ENCODE assay signal across 28 cellular contexts in the genomic region with DNA sequence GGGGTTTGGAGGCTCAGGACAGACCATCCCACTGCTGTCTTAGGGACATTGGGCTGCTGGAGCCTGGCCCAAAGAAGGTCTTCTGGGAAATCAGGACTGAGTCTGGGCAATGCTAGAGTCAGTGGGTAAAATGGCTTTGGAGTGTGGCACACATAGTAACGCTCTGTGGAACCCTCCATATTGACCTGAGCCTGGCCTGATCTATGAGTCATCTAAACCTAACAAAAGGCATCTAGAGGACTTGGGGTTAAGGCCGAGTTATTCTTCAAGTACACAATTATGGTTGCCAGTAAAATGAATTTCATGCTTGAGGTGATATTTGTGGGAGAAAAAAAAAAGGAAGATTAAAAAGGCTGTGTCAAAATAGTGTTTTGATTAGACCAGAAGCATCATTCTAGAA.
DNase-seq lines count a peak whose midpoint lies in the region; ATAC-seq, FAIRE-seq and TF ChIP-seq lines count a peak whose summit lies in the region.
"Had no signal": no experiment of that assay in that cellular context is flagged by ENCODE, and none has a peak within 500 bp of the region (broad histone marks: within the 10 kb centered on the region; RNA-seq: fewer than 3 reads in every experiment).

No MANE protein-coding gene starts in this region.

- peak in 2 of 3 experiments; percentile 17 to 44 for DNase-seq in NCI-H1417 (lab: John Stamatoyannopoulos, UW)
- no peak for DNase-seq in NCI-H1417 treated with DMSO at 0.1 percent for 48 hours (lab: John Stamatoyannopoulos, UW)
- DNase-seq in RPMI7951 (ENCODE audit: low read depth), result peak; percentile 64
- no peak for DNase-seq in CD8-positive, alpha-beta T cell
- no peak for DNase-seq in NCI-H2081 (lab: John Stamatoyannopoulos, UW)
- no peak for DNase-seq in islet precursor cell
- no peak for DNase-seq in DMS 273 (lab: John Stamatoyannopoulos, UW; ENCODE audit: unreplicated experiment)
- DNase-seq: 8988T; activated CD8-positive, alpha-beta T cell treated with anti-CD3 and anti-CD28 coated beads for 36 hours; activated naive CD4-positive, alpha-beta T cell treated with Interleukin-2 at 50 U/mL for 16 hours; anterior cingulate cortex; Caco-2; cerebellar nuclear complex; effector CD8-positive, alpha-beta T cell; GDM1; IMR-90; left ventricle myocardium superior; MG63; NCI-H146; NCI-H2227 treated with DMSO at 0.1 percent for 48 hours; stimulated activated CD4-positive, alpha-beta T cell treated with anti-CD3 and anti-CD28 coated beads, Interleukin-12 subunit alpha, Interleukin-12 subunit beta, amount 100 ng/mL, for 4 hours; stomach; trophoblast cell; WERI-Rb-1 had no signal

- no peaks in the 10 kb centered on the region for H3K36me3 ChIP-seq in CD8-positive, alpha-beta T cell (ENCODE audit: insufficient read depth, low read length)
- H3K36me3 ChIP-seq: gastroesophageal sphincter, MG63, stomach had no signal

- no peak overlapping the region for H3K27ac Mint-ChIP-seq in CD8-positive, alpha-beta T cell
- H3K27ac Mint-ChIP-seq: activated CD8-positive, alpha-beta T cell treated with anti-CD3 and anti-CD28 coated beads for 36 hours; B cell had no signal

- ATAC-seq in CD8-positive, alpha-beta T cell, result no peak
- ATAC-seq: activated CD8-positive, alpha-beta T cell treated with anti-CD3 and anti-CD28 coated beads for 36 hours; esophagus mucosa; gastroesophageal sphincter; left ventricle myocardium superior had no signal

- H3K9me3 ChIP-seq in CD8-positive, alpha-beta T cell (ENCODE audit: low read length), result no peaks in the 10 kb centered on the region
- H3K9me3 ChIP-seq: Caco-2, gastroesophageal sphincter, MG63, stomach had no signal

- TF ChIP-seq CTCF in CD8-positive, alpha-beta T cell (IDR thresholded peaks at IDR 0.05), result no peak

- H3K4me3 Mint-ChIP-seq in CD8-positive, alpha-beta T cell, result no peak overlapping the region
- H3K4me3 Mint-ChIP-seq: activated CD8-positive, alpha-beta T cell treated with anti-CD3 and anti-CD28 coated beads for 36 hours; B cell had no signal

- H3K27me3 Mint-ChIP-seq in CD8-positive, alpha-beta T cell (ENCODE audit: low read depth), result peaks cover 3% of the 10 kb centered on the region
- H3K27me3 Mint-ChIP-seq: B cell had no signal

- no peaks in the 10 kb centered on the region for H3K27me3 ChIP-seq in CD8-positive, alpha-beta T cell (ENCODE audit: insufficient read depth, low read length)
- H3K27me3 ChIP-seq: gastroesophageal sphincter, MG63, stomach had no signal

- no peaks in the 10 kb centered on the region for H3K4me1 Mint-ChIP-seq in CD8-positive, alpha-beta T cell (ENCODE audit: low read depth)
- H3K4me1 Mint-ChIP-seq: B cell had no signal

- CTCF ChIA-PET in CD8-positive, alpha-beta T cell (lab: Charles Lee), result no interaction called here

- no peak overlapping the region for H3K4me3 ChIP-seq in CD8-positive, alpha-beta T cell (ENCODE audit: low read depth, low read length)
- H3K4me3 ChIP-seq: gastroesophageal sphincter, MG63, stomach had no signal

- no peaks in the 10 kb centered on the region for H3K9me3 Mint-ChIP-seq in CD8-positive, alpha-beta T cell
- H3K9me3 Mint-ChIP-seq: activated CD8-positive, alpha-beta T cell treated with anti-CD3 and anti-CD28 coated beads for 36 hours had no signal

- H3K27ac ChIP-seq in CD8-positive, alpha-beta T cell (ENCODE audit: low read depth, low read length), result no peak overlapping the region
- H3K27ac ChIP-seq: gastroesophageal sphincter, stomach, WERI-Rb-1 had no signal

- no peaks in the 10 kb centered on the region for H3K36me3 Mint-ChIP-seq in CD8-positive, alpha-beta T cell

- POLR2A ChIA-PET in CD8-positive, alpha-beta T cell (lab: Charles Lee), result interaction anchor here (0.7 kb wide), 1 partner anchor 803 kb away, joined by 3 read pairs; no protein-coding TSS in a partner anchor

- intact Hi-C loops in CD8-positive, alpha-beta T cell (cut with DNase I, micrococcal nuclease), result no loop called here

- peak; percentile 80 for FAIRE-seq in islet of Langerhans (lab: Jason Lieb, UNC)

- H3K4me1 ChIP-seq in CD8-positive, alpha-beta T cell (ENCODE audit: insufficient read depth, low read length), result no peaks in the 10 kb centered on the region
- H3K4me1 ChIP-seq: Caco-2, gastroesophageal sphincter, stomach had no signal

Comparison
In these comparisons a context has a peak if more than half of its experiments do, and no peak if none do; other contexts are left out.
1. DNase-seq: peak in NCI-H1417 (2 of 3) and RPMI7951 (single experiment); none in NCI-H1417 treated with DMSO at 0.1 percent for 48 hours (single experiment), CD8-positive, alpha-beta T cell (0 of 7), NCI-H2081 (0 of 2), islet precursor cell (single experiment) and DMS 273 (single experiment).